ENCODE assay signal across 19 cellular contexts in the genomic region with DNA sequence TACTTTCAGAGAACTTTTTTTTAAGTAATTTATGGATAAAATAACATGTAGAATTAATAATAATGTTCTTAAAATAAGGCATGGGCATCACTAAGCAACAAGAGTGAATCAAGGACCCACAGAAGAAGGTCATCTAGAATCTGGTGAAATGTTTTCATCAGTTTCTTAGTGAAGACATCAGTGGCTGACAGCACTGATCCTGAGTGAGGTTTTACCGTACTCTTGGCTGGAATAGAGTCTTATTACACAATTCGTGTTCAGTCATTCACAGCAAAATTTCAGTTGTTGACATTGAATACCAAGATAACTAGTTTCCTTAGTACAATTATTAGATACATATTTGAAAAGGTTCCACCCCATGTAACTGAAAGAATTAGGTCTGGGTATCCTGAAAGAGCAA.
"Had no signal": no experiment of that assay in that cellular context is flagged by ENCODE, and none has a peak within 500 bp of the region (broad histone marks: within the 10 kb centered on the region; RNA-seq: fewer than 3 reads in every experiment).

No MANE protein-coding gene starts in this region.

- H3K27ac ChIP-seq: SJCRH30 had no signal

- H3K36me3 ChIP-seq: SJCRH30 had no signal

- DNase-seq: KBM-7, MV-4-11, NCI-H1048, NCI-H1105, NCI-H1417, NCI-H1436 treated with DMSO at 0.1 percent for 48 hours, NCI-H1694, NCI-H1930, NCI-H2081, NCI-H2107, NCI-H2227 treated with DMSO at 0.1 percent for 48 hours, NCI-H524, NCI-H526 treated with DMSO at 0.1 percent for 48 hours, NCI-H748 treated with DMSO at 0.1 percent for 48 hours, RPMI8226, SHP77, SJCRH30 had no signal

- ATAC-seq: HepG2, SK-N-SH treated with all-trans-retinoic acid at 6 μM for 48 hours had no signal

- H3K9me3 ChIP-seq: SJCRH30 had no signal

- H3K4me1 ChIP-seq: SJCRH30 had no signal

- H3K27me3 ChIP-seq: SJCRH30 had no signal

- H3K4me3 ChIP-seq: SJCRH30 had no signal
